10 cellular contexts compared by ENCODE assay signal in genomic region chr14:53108292-53108937, GRCh38. TPM values are rescaled to one million over a fixed set of nuclear protein-coding genes. Genes with fewer than 3 reads are reported as not detected.
DNase-seq lines count a peak whose midpoint lies in the region; ATAC-seq lines count a peak whose summit lies in the region.
"Had no signal": no experiment of that assay in that cellular context is flagged by ENCODE, and none has a peak within 500 bp of the region (broad histone marks: within the 10 kb centered on the region; RNA-seq: fewer than 3 reads in every experiment).

No MANE protein-coding gene starts in this region.

- H3K27ac Mint-ChIP-seq in central memory CD8-positive, alpha-beta T cell (ENCODE audit: low read depth) = no peak overlapping the region
- H3K27ac Mint-ChIP-seq in T-helper 2 cell treated with Interferon-gamma antibody and Interleukin-4, amounts not matched to agents 5 μg/mL and 100 μg/mL, for 36 hours = no peak overlapping the region

- peak; percentile 21 for DNase-seq in Jurkat, Clone E6-1 (ENCODE audit: low read depth, low spot score)
- no peak for DNase-seq in central memory CD8-positive, alpha-beta T cell (ENCODE audit: low spot score in 2 of 2)
- no peak for DNase-seq in skeletal muscle cell (ENCODE audit: low read depth)
- DNase-seq in T-helper 2 cell treated with Interferon-gamma antibody and Interleukin-4, amounts not matched to agents 5 μg/mL and 100 μg/mL, for 36 hours (ENCODE audit: low spot score) = no peak
- DNase-seq in G401 (ENCODE audit: low spot score) = no peak
- no peak for DNase-seq in activated naive CD4-positive, alpha-beta T cell treated with anti-CD3 and anti-CD28 coated beads, Interleukin-2, amount 50 U/mL, for 16 hours
- DNase-seq in stimulated activated naive CD4-positive, alpha-beta T cell treated with Interleukin-2 at 50 U/mL for 16 hours (lab: John Stamatoyannopoulos, UW) = no peak
- DNase-seq: NCI-H1092, Right ventricle myocardium superior had no signal

- H3K4me3 ChIP-seq in GM08714 (ENCODE audit: low read length) (peak overlapping the region; percentile 85), skeletal muscle cell (ENCODE audit: low read depth, low read length) (peak overlapping the region; percentile 31)
- peak overlapping the region; percentile 55 for H3K4me3 ChIP-seq in Jurkat, Clone E6-1 (ENCODE audit: low read length)

- H3K4me1 Mint-ChIP-seq in central memory CD8-positive, alpha-beta T cell = no peaks in the 10 kb centered on the region
- peaks cover 26% of the 10 kb centered on the region for H3K4me1 Mint-ChIP-seq in T-helper 2 cell treated with Interferon-gamma antibody and Interleukin-4, amounts not matched to agents 5 μg/mL and 100 μg/mL, for 36 hours (ENCODE audit: low read depth)

- peak; percentile 34 for ATAC-seq in central memory CD8-positive, alpha-beta T cell (replicated peaks; ENCODE audit: extremely low read depth, poor library complexity, severe bottlenecking)

- H3K4me3 Mint-ChIP-seq in central memory CD8-positive, alpha-beta T cell = no peak overlapping the region
- H3K4me3 Mint-ChIP-seq in T-helper 2 cell treated with Interferon-gamma antibody and Interleukin-4, amounts not matched to agents 5 μg/mL and 100 μg/mL, for 36 hours = no peak overlapping the region

- no peaks in the 10 kb centered on the region for H3K9me3 Mint-ChIP-seq in central memory CD8-positive, alpha-beta T cell
- peaks cover 5% of the 10 kb centered on the region for H3K9me3 Mint-ChIP-seq in T-helper 2 cell treated with Interferon-gamma antibody and Interleukin-4, amounts not matched to agents 5 μg/mL and 100 μg/mL, for 36 hours

- in situ Hi-C loops in G401 (cut with HindIII; ENCODE audit: low sequenced_read_pairs) = no loop called here

- peaks cover 7% of the 10 kb centered on the region for H3K36me3 Mint-ChIP-seq in central memory CD8-positive, alpha-beta T cell (ENCODE audit: insufficient read depth)
- H3K36me3 Mint-ChIP-seq in T-helper 2 cell treated with Interferon-gamma antibody and Interleukin-4, amounts not matched to agents 5 μg/mL and 100 μg/mL, for 36 hours (ENCODE audit: low read depth) = peaks cover 19% of the 10 kb centered on the region

- H3K27me3 Mint-ChIP-seq in central memory CD8-positive, alpha-beta T cell = no peaks in the 10 kb centered on the region
- no peaks in the 10 kb centered on the region for H3K27me3 Mint-ChIP-seq in T-helper 2 cell treated with Interferon-gamma antibody and Interleukin-4, amounts not matched to agents 5 μg/mL and 100 μg/mL, for 36 hours (ENCODE audit: low read depth)

RNA-seq across cellular contexts. Expression of gene DDHD1, which starts 44.7 kb away (rescaled TPM):
- polyA plus RNA-seq in Jurkat, Clone E6-1 (2012; ENCODE audit: insufficient read depth, insufficient read length) = 8.3 TPM
- 24.5 and 39.9 TPM in 2 replicates for total RNA-seq in G401 (2014; rRNA removed; shearing (Covaris generic))

Comparison
In these comparisons a context has a peak if more than half of its experiments do, and no peak if none do; other contexts are left out.
1. H3K4me3 ChIP-seq: peak in every context shown above with its lines; median percentile 85 in GM08714; 55 in Jurkat, Clone E6-1; 31 in skeletal muscle cell.